ENCODE assay signal across 1 cellular context in genomic region chr12:112167031-112167461, GRCh38.
TF ChIP-seq lines count a peak whose summit lies in the region.

No MANE protein-coding gene starts in this region.

TF ChIP-seq in GM12878, 131 proteins besides CTCF, POLR2A, EP300 and RAD21:
- TF ChIP-seq POLR2AphosphoS2 (IDR thresholded peaks at IDR 0.05; ENCODE audit: low read depth, low read length) = 0 out of 2 replicates have a peak, but pooled peaks have one; percentile 37
- no peak for TF ChIP-seq YBX1 (IDR thresholded peaks at IDR 0.05)
